In genomic region chr1:182217967-182218366, GRCh38 we compare ENCODE assay signal across 23 cellular contexts.
DNase-seq lines count a peak whose midpoint lies in the region; ATAC-seq and TF ChIP-seq lines count a peak whose summit lies in the region.
"Had no signal": no experiment of that assay in that cellular context is flagged by ENCODE, and none has a peak within 500 bp of the region (broad histone marks: within the 10 kb centered on the region; RNA-seq: fewer than 3 reads in every experiment).

No MANE protein-coding gene starts in this region.

- no peak overlapping the region for H3K9ac ChIP-seq in HCT116 (ENCODE audit: low read length)

- H3K79me2 ChIP-seq in HCT116 (ENCODE audit: insufficient read depth, low read length), result no peaks in the 10 kb centered on the region

- intact Hi-C loops in HCT116 (cut with micrococcal nuclease), result no loop called here
- intact Hi-C loops in stomach (cut with DNase I; ENCODE audit: low total_unique reads), result no loop called here

- ATAC-seq in HCT116 (peak; percentile 58; the same call in 1 of the 2 replicates), foreskin keratinocyte (peak; percentile 95), GM21528 (IDR thresholded peaks at IDR 0.05; ENCODE audit: low FRiP score, unreplicated experiment) (no peak), HG02623 (IDR thresholded peaks at IDR 0.05; ENCODE audit: unreplicated experiment) (no peak)
- ATAC-seq in activated CD4-positive, CD25-positive, alpha-beta regulatory T cell treated with anti-CD3 and anti-CD28 coated beads, Interleukin-2, amount 50 U/mL, for 24 hours, result no peak
- ATAC-seq: activated naive CD8-positive, alpha-beta T cell treated with anti-CD3 and anti-CD28 coated beads, Interleukin-2, amount 50 U/mL, for 24 hours; CD8-positive, alpha-beta T cell; HepG2; natural killer cell; stimulated activated memory B cell treated with anti-CD40 and anti-IgM and Interleukin-4, amounts not matched to agents 10 μg/mL and 1 μg/mL and 100 μg/mL, for 72 hours had no signal

- RAD21 ChIA-PET in HCT116 (lab: Charles Lee; ENCODE audit: low non-redundant PET in 1 of 2, low total read pairs in 2 of 2, uncharacterized antibody in 2 of 2, unreplicated experiment in 2 of 2), result interaction anchor here in 1 of 2 experiments (0.7 kb wide), 1 partner anchor 67 kb away, joined by 3 read pairs; no protein-coding TSS in a partner anchor

- no peak overlapping the region for H3K4me3 ChIP-seq in HCT116 (replicated peaks in 1 of 2; ENCODE audit: low read depth in 1 of 2, low read length in 2 of 2)
- H3K4me3 ChIP-seq in stomach, result no peak overlapping the region
- H3K4me3 ChIP-seq: ovary, sigmoid colon, testis had no signal

- H4K20me1 ChIP-seq in HCT116 (ENCODE audit: insufficient read depth), result no peaks in the 10 kb centered on the region

- no peak overlapping the region for H2AFZ ChIP-seq in HCT116 (ENCODE audit: low read depth, low read length, poor library complexity, severe bottlenecking)

- H3K9me3 ChIP-seq in HCT116 (ENCODE audit: control insufficient read depth in 1 of 2, insufficient read depth in 1 of 2, low read depth in 1 of 2, low read length in 2 of 2) (no peaks in the 10 kb centered on the region), stomach (peaks cover 0 to 7% (median 4%) of the 10 kb centered on the region in 4 donors)
- H3K9me3 ChIP-seq: ovary, testis had no signal

- H3K27ac ChIP-seq in HCT116 (ENCODE audit: low read depth, low read length) (no peak overlapping the region), foreskin keratinocyte (peak overlapping the region; percentile 3), stomach (peak overlapping the region in 3 of 5 donors; percentile 3 to 63 (median 32))
- H3K27ac ChIP-seq: ovary, sigmoid colon, testis had no signal

- no peak for TF ChIP-seq EP300 in stomach (IDR thresholded peaks at IDR 0.05)

- WGBS in stomach, 5 donors, result 71 to 100% (median 90%) methylated on average over 2 of the region's 2 CpGs

- POLR2A ChIA-PET in HCT116 (lab: Charles Lee), result no interaction called here

- no peaks in the 10 kb centered on the region for H3K27me3 ChIP-seq in HCT116 (ENCODE audit: insufficient read depth, low read length)
- H3K27me3 ChIP-seq in foreskin keratinocyte, result no peaks in the 10 kb centered on the region
- H3K27me3 ChIP-seq in stomach, result no peaks in the 10 kb centered on the region
- H3K27me3 ChIP-seq: ovary, sigmoid colon, testis had no signal

- DNase-seq in HCT116 (ENCODE audit: low read depth, low spot score), result peak; percentile 22
- peak; percentile 8 for DNase-seq in RKO (ENCODE audit: low spot score)
- DNase-seq in foreskin keratinocyte, result peak; percentile 89 to 95
- no peak for DNase-seq in stomach
- DNase-seq: activated CD4-positive, alpha-beta T cell treated with anti-CD3 and anti-CD28 coated beads, Interleukin-2, amount 10 ng/mL, durations not matched to agents 24 days and 14 days; activated effector memory CD4-positive, alpha-beta T cell treated with Interleukin-2 at 50 U/mL for 16 hours; activated naive CD8-positive, alpha-beta T cell treated with anti-CD3 and anti-CD28 coated beads, Interleukin-2, amount 50 U/mL, for 24 hours; CD8-positive, alpha-beta T cell; cortex of kidney; kidney; mesendoderm; MM.1S; natural killer cell; NCI-H1436 treated with DMSO at 0.1 percent for 48 hours; ovary; sigmoid colon; T-helper 1 cell; testis had no signal

- TF ChIP-seq POLR2A in HCT116 (IDR thresholded peaks at IDR 0.05; ENCODE audit: borderline replicate concordance, extremely low read depth, insufficient read depth, insufficient read length) (no peak), stomach (IDR thresholded peaks at IDR 0.05) (no peak)

- CTCF ChIA-PET in HCT116 (lab: Charles Lee), result no interaction called here

- H3K4me1 ChIP-seq in HCT116 (ENCODE audit: control insufficient read depth in 1 of 2, insufficient read depth in 2 of 2, low read length in 2 of 2), result peaks cover 0 to 27% of the 10 kb centered on the region in 2 experiments; a peak in 3 of 4 replicates
- H3K4me1 ChIP-seq in foreskin keratinocyte, result peaks cover 24% of the 10 kb centered on the region
- peaks cover 0 to 15% (median 11%) of the 10 kb centered on the region in 4 donors for H3K4me1 ChIP-seq in stomach
- H3K4me1 ChIP-seq: sigmoid colon, testis had no signal

- peak overlapping the region; percentile 37 for H3K4me2 ChIP-seq in HCT116 (ENCODE audit: low read length)

- peak; percentile 12; the same call in 1 of the 2 replicates for TF ChIP-seq RAD21 in HCT116 (IDR thresholded peaks at IDR 0.05; ENCODE audit: low read depth)

- no peak for TF ChIP-seq CTCF in HCT116 (IDR thresholded peaks at IDR 0.05 in 2 of 3, conservative IDR thresholded peaks at IDR 0.05 in 1 of 3; ENCODE audit: borderline replicate concordance in 1 of 3, insufficient read depth in 1 of 3, low read depth in 2 of 3, low read length in 2 of 3)
- no peak for TF ChIP-seq CTCF in foreskin keratinocyte (conservative IDR thresholded peaks at IDR 0.05)
- no peak for TF ChIP-seq CTCF in stomach (IDR thresholded peaks at IDR 0.05)

- no TSS peak for BruUV-seq in HCT116 (replicated peaks; lab: Mats Ljungman, UMichigan)

- no peaks in the 10 kb centered on the region for H3K9me2 ChIP-seq in HCT116 (ENCODE audit: insufficient read depth)

- no peaks in the 10 kb centered on the region for H3K36me3 ChIP-seq in HCT116 (ENCODE audit: control insufficient read depth in 1 of 2, insufficient read depth in 2 of 2, low read length in 2 of 2)
- no peaks in the 10 kb centered on the region for H3K36me3 ChIP-seq in stomach
- H3K36me3 ChIP-seq: ovary, sigmoid colon had no signal

TF ChIP-seq in HCT116, 20 proteins besides CTCF, POLR2A, EP300 and RAD21 (continues in another document):
- TF ChIP-seq SRF (IDR thresholded peaks at IDR 0.05; ENCODE audit: low read depth) (no peak), ZFX (IDR thresholded peaks at IDR 0.05) (no peak), ZNF274 (IDR thresholded peaks at IDR 0.05; ENCODE audit: low read depth, low read length) (no peak), EGR1 (IDR thresholded peaks at IDR 0.05; ENCODE audit: low read depth) (peak; percentile 32; the same call in 1 of the 2 replicates), CEBPB (IDR thresholded peaks at IDR 0.05; ENCODE audit: low read depth) (0 out of 2 replicates have a peak, but pooled peaks have one; percentile 16), FOSL1 (IDR thresholded peaks at IDR 0.05; ENCODE audit: low read depth) (peak; percentile 76), EZH2phosphoT487 (IDR thresholded peaks at IDR 0.05; ENCODE audit: borderline replicate concordance) (no peak), POLR2AphosphoS5 (IDR thresholded peaks at IDR 0.05; ENCODE audit: low read depth, low read length) (no peak), REST (IDR thresholded peaks at IDR 0.05; ENCODE audit: low read depth) (no peak), ATF3 (IDR thresholded peaks at IDR 0.05) (no peak), JUND (IDR thresholded peaks at IDR 0.05) (peak; percentile 62), EZH2 (IDR thresholded peaks at IDR 0.05) (no peak), YY1 (IDR thresholded peaks at IDR 0.05; ENCODE audit: extremely low read depth, insufficient replicate concordance, low read depth, low read length) (no peak), SIN3A (IDR thresholded peaks at IDR 0.05; ENCODE audit: low read depth) (no peak)
- TF ChIP-seq, protein P1, sequence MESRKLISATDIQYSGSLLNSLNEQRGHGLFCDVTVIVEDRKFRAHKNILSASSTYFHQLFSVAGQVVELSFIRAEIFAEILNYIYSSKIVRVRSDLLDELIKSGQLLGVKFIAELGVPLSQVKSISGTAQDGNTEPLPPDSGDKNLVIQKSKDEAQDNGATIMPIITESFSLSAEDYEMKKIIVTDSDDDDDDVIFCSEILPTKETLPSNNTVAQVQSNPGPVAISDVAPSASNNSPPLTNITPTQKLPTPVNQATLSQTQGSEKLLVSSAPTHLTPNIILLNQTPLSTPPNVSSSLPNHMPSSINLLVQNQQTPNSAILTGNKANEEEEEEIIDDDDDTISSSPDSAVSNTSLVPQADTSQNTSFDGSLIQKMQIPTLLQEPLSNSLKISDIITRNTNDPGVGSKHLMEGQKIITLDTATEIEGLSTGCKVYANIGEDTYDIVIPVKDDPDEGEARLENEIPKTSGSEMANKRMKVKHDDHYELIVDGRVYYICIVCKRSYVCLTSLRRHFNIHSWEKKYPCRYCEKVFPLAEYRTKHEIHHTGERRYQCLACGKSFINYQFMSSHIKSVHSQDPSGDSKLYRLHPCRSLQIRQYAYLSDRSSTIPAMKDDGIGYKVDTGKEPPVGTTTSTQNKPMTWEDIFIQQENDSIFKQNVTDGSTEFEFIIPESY (IDR thresholded peaks at IDR 0.05; ENCODE audit: extremely low read depth, insufficient replicate concordance, low read length), result no peak
- TF ChIP-seq, protein P2, sequence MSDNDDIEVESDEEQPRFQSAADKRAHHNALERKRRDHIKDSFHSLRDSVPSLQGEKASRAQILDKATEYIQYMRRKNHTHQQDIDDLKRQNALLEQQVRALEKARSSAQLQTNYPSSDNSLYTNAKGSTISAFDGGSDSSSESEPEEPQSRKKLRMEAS (IDR thresholded peaks at IDR 0.05), result no peak

Comparison
In these comparisons a context has a peak if more than half of its experiments do, and no peak if none do; other contexts are left out.
1. ATAC-seq: peak in HCT116 (single experiment) and foreskin keratinocyte (single experiment); none in activated CD4-positive, CD25-positive, alpha-beta regulatory T cell treated with anti-CD3 and anti-CD28 coated beads, Interleukin-2, amount 50 U/mL, for 24 hours (0 of 2), GM21528 (single experiment) and HG02623 (single experiment).